Comparison of ENCODE assay signal across 20 cellular contexts in genomic region chr7:112021348-112022044, GRCh38.
"Had no signal": no experiment of that assay in that cellular context is flagged by ENCODE, and none has a peak within 500 bp of the region (broad histone marks: within the 10 kb centered on the region; RNA-seq: fewer than 3 reads in every experiment).

No MANE protein-coding gene starts in this region.

- H3K27me3 ChIP-seq: right lobe of liver, stomach, transverse colon, vagina had no signal

- H3K27ac ChIP-seq: transverse colon, vagina had no signal

- DNase-seq: activated naive CD4-positive, alpha-beta T cell; activated naive CD8-positive, alpha-beta T cell treated with anti-CD3 and anti-CD28 coated beads for 36 hours; activated T-cell treated with anti-CD3 and anti-CD28 coated beads, Interleukin-2, amount 50 U/mL, for 4 hours; effector CD4-positive, alpha-beta T cell; foreskin fibroblast; hippocampal formation; kidney glomerular epithelial cell; naive thymus-derived CD8-positive, alpha-beta T cell; right lobe of liver; stimulated activated CD4-positive, alpha-beta T cell treated with anti-CD3 and anti-CD28 coated beads, Interleukin-2, amount 100 ng/mL, for 24 hours; stomach; T1000 had no signal

- H3K27me3 Mint-ChIP-seq: activated naive CD8-positive, alpha-beta T cell treated with anti-CD3 and anti-CD28 coated beads for 36 hours; dendritic cell treated with granulocyte-macrophage colony-stimulating factor and Interleukin-4, amounts not matched to agents 40 ng/mL and 50 ng/mL, for 4 days; stimulated activated memory B cell treated with anti-CD40 and anti-IgM and Interleukin-4, amounts not matched to agents 10 μg/mL and 1 μg/mL and 100 μg/mL, for 72 hours had no signal

- H3K4me1 Mint-ChIP-seq: activated naive CD8-positive, alpha-beta T cell treated with anti-CD3 and anti-CD28 coated beads for 36 hours; naive thymus-derived CD8-positive, alpha-beta T cell; stimulated activated memory B cell treated with anti-CD40 and anti-IgM and Interleukin-4, amounts not matched to agents 10 μg/mL and 1 μg/mL and 100 μg/mL, for 72 hours had no signal

- H3K36me3 ChIP-seq: right lobe of liver, stomach, transverse colon, vagina had no signal

- H3K4me3 ChIP-seq: right lobe of liver, stomach, transverse colon, vagina had no signal

- H3K9me3 ChIP-seq: right lobe of liver, stomach, transverse colon, vagina had no signal

- H3K27ac Mint-ChIP-seq: activated naive CD8-positive, alpha-beta T cell treated with anti-CD3 and anti-CD28 coated beads for 36 hours; activated T-helper 2 cell treated with anti-CD3 and anti-CD28 coated beads, Interferon-gamma antibody, Interleukin-2, Interleukin-4, amounts not matched to agents 10 μg/mL and 5 μg/mL and 100 μg/mL, durations not matched to agents 14 hours and 24 hours and 36 hours; dendritic cell treated with granulocyte-macrophage colony-stimulating factor and Interleukin-4, amounts not matched to agents 40 ng/mL and 50 ng/mL, for 4 days; mesothelial cell of epicardium; naive thymus-derived CD8-positive, alpha-beta T cell; stimulated activated memory B cell treated with anti-CD40 and anti-IgM and Interleukin-4, amounts not matched to agents 10 μg/mL and 1 μg/mL and 100 μg/mL, for 72 hours; T-helper 1 cell treated with Interleukin-12 subunit alpha and Interleukin-12 subunit beta and Interleukin-4 antibody, amounts not matched to agents 30 μg/mL and 1 μg/mL, for 36 hours; WTC11 had no signal

- ATAC-seq: activated T-cell treated with anti-CD3 and anti-CD28 coated beads, Interleukin-2, amount 50 U/mL, for 4 hours; naive thymus-derived CD8-positive, alpha-beta T cell; stimulated activated memory B cell treated with anti-CD40 and anti-IgM and Interleukin-4, amounts not matched to agents 10 μg/mL and 1 μg/mL and 100 μg/mL, for 72 hours; WTC11 had no signal

- H3K9me3 Mint-ChIP-seq: activated naive CD8-positive, alpha-beta T cell treated with anti-CD3 and anti-CD28 coated beads for 36 hours; activated T-cell treated with anti-CD3 and anti-CD28 coated beads, Interleukin-2, amount 50 U/mL, for 4 hours; activated T-helper 2 cell treated with anti-CD3 and anti-CD28 coated beads, Interferon-gamma antibody, Interleukin-2, Interleukin-4, amounts not matched to agents 10 μg/mL and 5 μg/mL and 100 μg/mL, durations not matched to agents 14 hours and 24 hours and 36 hours; dendritic cell treated with granulocyte-macrophage colony-stimulating factor and Interleukin-4, amounts not matched to agents 40 ng/mL and 50 ng/mL, for 4 days; mesothelial cell of epicardium; naive thymus-derived CD8-positive, alpha-beta T cell; stimulated activated memory B cell treated with anti-CD40 and anti-IgM and Interleukin-4, amounts not matched to agents 10 μg/mL and 1 μg/mL and 100 μg/mL, for 72 hours; T-helper 1 cell treated with Interleukin-12 subunit alpha and Interleukin-12 subunit beta and Interleukin-4 antibody, amounts not matched to agents 30 μg/mL and 1 μg/mL, for 36 hours; WTC11 had no signal

- H3K4me3 Mint-ChIP-seq: activated naive CD8-positive, alpha-beta T cell treated with anti-CD3 and anti-CD28 coated beads for 36 hours; activated T-cell treated with anti-CD3 and anti-CD28 coated beads, Interleukin-2, amount 50 U/mL, for 4 hours; dendritic cell treated with granulocyte-macrophage colony-stimulating factor and Interleukin-4, amounts not matched to agents 40 ng/mL and 50 ng/mL, for 4 days; mesothelial cell of epicardium; naive thymus-derived CD8-positive, alpha-beta T cell; stimulated activated memory B cell treated with anti-CD40 and anti-IgM and Interleukin-4, amounts not matched to agents 10 μg/mL and 1 μg/mL and 100 μg/mL, for 72 hours; T-helper 1 cell treated with Interleukin-12 subunit alpha and Interleukin-12 subunit beta and Interleukin-4 antibody, amounts not matched to agents 30 μg/mL and 1 μg/mL, for 36 hours; WTC11 had no signal

- H3K36me3 Mint-ChIP-seq: activated naive CD8-positive, alpha-beta T cell treated with anti-CD3 and anti-CD28 coated beads for 36 hours; mesothelial cell of epicardium; naive thymus-derived CD8-positive, alpha-beta T cell; stimulated activated memory B cell treated with anti-CD40 and anti-IgM and Interleukin-4, amounts not matched to agents 10 μg/mL and 1 μg/mL and 100 μg/mL, for 72 hours; WTC11 had no signal
